ENCODE assay signal across 24 cellular contexts in genomic region chr1:217019475-217019874, GRCh38.
"Had no signal": no experiment of that assay in that cellular context is flagged by ENCODE, and none has a peak within 500 bp of the region (broad histone marks: within the 10 kb centered on the region; RNA-seq: fewer than 3 reads in every experiment).

No MANE protein-coding gene starts in this region.

- ATAC-seq: psoas muscle; right lobe of liver; stimulated activated effector memory CD8-positive, alpha-beta T cell treated with anti-CD3 and anti-CD28 coated beads, Interleukin-12 subunit alpha, Interleukin-12 subunit beta, amount 100 ng/mL, for 72 hours; stimulated activated naive B cell treated with anti-CD40 and anti-IgM and Interleukin-4, amounts not matched to agents 10 μg/mL and 1 μg/mL and 100 μg/mL, for 72 hours had no signal

- DNase-seq: occipital lobe; ovary; posterior cingulate gyrus; psoas muscle; right cardiac atrium; right lobe of liver; sigmoid colon; small intestine; stimulated activated CD4-positive, alpha-beta T cell treated with anti-CD3 and anti-CD28 coated beads, Interleukin-15, amount 100 ng/mL, for 24 hours; stimulated activated CD4-positive, alpha-beta T cell treated with anti-CD3 and anti-CD28 coated beads, Interleukin-2, amount 100 ng/mL, for 24 hours; stimulated activated CD4-positive, alpha-beta T cell treated with anti-CD3 and anti-CD28 coated beads, Interleukin-2, amount 100 ng/mL, for 48 hours; stimulated activated CD4-positive, alpha-beta T cell treated with anti-CD3 and anti-CD28 coated beads, Interleukin-4, amount 100 ng/mL, for 24 hours; stimulated activated naive B cell treated with anti-CD40 and anti-IgM and Interleukin-4, amounts not matched to agents 10 μg/mL and 1 μg/mL and 100 μg/mL, for 72 hours; stimulated activated naive CD4-positive, alpha-beta T cell treated with Interleukin-2 at 50 U/mL for 16 hours; stomach; thyroid gland; upper lobe of left lung had no signal

- H3K4me1 ChIP-seq: neural progenitor cell, psoas muscle, right lobe of liver, sigmoid colon, stomach, thyroid gland, tibial nerve, upper lobe of left lung, vagina had no signal

- H3K4me2 ChIP-seq: neural progenitor cell had no signal

- H3K27me3 ChIP-seq: neural progenitor cell, ovary, right lobe of liver, sigmoid colon, stomach, thyroid gland, tibial nerve, upper lobe of left lung, vagina had no signal

- H3K4me3 ChIP-seq: neural progenitor cell, ovary, psoas muscle, right lobe of liver, sigmoid colon, stomach, thoracic aorta, thyroid gland, tibial nerve, upper lobe of left lung, vagina had no signal

- H3K9ac ChIP-seq: neural progenitor cell, parathyroid adenoma had no signal

- H3K36me3 ChIP-seq: neural progenitor cell, ovary, right lobe of liver, sigmoid colon, stomach, thoracic aorta, thyroid gland, tibial nerve, upper lobe of left lung, vagina had no signal

- H2AFZ ChIP-seq: neural progenitor cell, parathyroid adenoma had no signal

- FAIRE-seq: small intestine, urothelium cell line had no signal

- H3K27ac ChIP-seq: neural progenitor cell, ovary, parathyroid adenoma, psoas muscle, right lobe of liver, stomach, thoracic aorta, thyroid gland, tibial nerve, upper lobe of left lung, vagina had no signal

- H3K9me3 ChIP-seq: ovary, psoas muscle, right lobe of liver, sigmoid colon, stomach, thoracic aorta, thyroid gland, tibial nerve, upper lobe of left lung, vagina had no signal
